24 cellular contexts compared by ENCODE assay signal in the genomic region with DNA sequence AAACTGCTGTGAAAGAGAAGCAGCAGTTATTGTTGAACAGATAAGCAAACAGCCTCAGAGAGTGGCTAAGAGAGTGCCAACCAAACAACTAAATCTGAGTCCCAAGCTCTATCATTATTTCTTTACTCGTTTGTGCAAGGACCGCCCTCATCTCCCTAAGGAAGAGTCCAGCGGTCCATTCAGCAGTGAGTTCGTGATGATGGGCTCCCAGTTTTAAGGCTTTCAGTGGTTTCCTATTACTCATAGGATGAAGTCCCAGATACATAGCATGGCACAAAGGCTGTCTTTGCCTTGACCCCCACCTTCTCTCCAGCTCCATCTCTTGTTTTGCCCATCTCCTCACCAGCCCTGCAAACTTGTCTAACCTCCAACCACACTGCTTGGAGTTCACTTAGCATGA. TPM values are rescaled to one million over a fixed set of nuclear protein-coding genes. Genes with fewer than 3 reads are reported as not detected.
DNase-seq lines count a peak whose midpoint lies in the region; TF ChIP-seq lines count a peak whose summit lies in the region.
"Had no signal": no experiment of that assay in that cellular context is flagged by ENCODE, and none has a peak within 500 bp of the region (broad histone marks: within the 10 kb centered on the region; RNA-seq: fewer than 3 reads in every experiment).

No MANE protein-coding gene starts in this region.

- no TSS peak for BruUV-seq in MCF 10A (replicated peaks; lab: Mats Ljungman, UMichigan)
- no TSS peak for BruUV-seq in mammary epithelial cell (replicated peaks; lab: Mats Ljungman, UMichigan)

- peaks cover 34% of the 10 kb centered on the region for H3K4me1 ChIP-seq in mammary epithelial cell (ENCODE audit: insufficient read depth, low read length)
- H3K4me1 ChIP-seq: BE2C had no signal

- H3K27me3 ChIP-seq in mammary epithelial cell (ENCODE audit: insufficient read depth, low read length) = no peaks in the 10 kb centered on the region
- H3K27me3 ChIP-seq: BE2C had no signal

- POLR2A ChIA-PET in MCF 10A (lab: Yijun Ruan, JAX) (no interaction called here), GM10248 (lab: Yijun Ruan, JAX) (no interaction called here)

- H3K9ac ChIP-seq in mammary epithelial cell (ENCODE audit: insufficient read depth, low read length) = no peak overlapping the region
- H3K9ac ChIP-seq: SK-N-SH had no signal

- DNase-seq in MCF 10A (ENCODE audit: unreplicated experiment) = no peak
- no peak for DNase-seq in mammary epithelial cell
- DNase-seq in EH (ENCODE audit: low read depth) = peak; percentile 29
- peak; percentile 64 for DNase-seq in RPMI7951 (ENCODE audit: low read depth)
- no peak for DNase-seq in osteocyte (ENCODE audit: extremely low spot score, unreplicated experiment)
- no peak for DNase-seq in GM10248 (ENCODE audit: extremely low spot score)
- DNase-seq in OCI-M2 (lab: John Stamatoyannopoulos, UW; ENCODE audit: unreplicated experiment) = no peak
- DNase-seq: ACHN; BE2C; CD8-positive, alpha-beta memory T cell; DMS 273 treated with DMSO at 0.1 percent for 48 hours; DMS79; H7; Karpas-422; NCI-H1694; NCI-H2029 treated with DMSO at 0.1 percent for 48 hours; NCI-H446 treated with DMSO at 0.1 percent for 48 hours; NCI-H526; NCI-H82; NK-92 treated with Interleukin-12 subunit alpha and Interleukin-12 subunit beta, amount 100 ng/mL, for 24 hours; SK-N-SH had no signal

- H3K4me1 Mint-ChIP-seq in MCF 10A (ENCODE audit: insufficient read depth, unreplicated experiment) (peaks cover 41% of the 10 kb centered on the region), osteocyte (ENCODE audit: unreplicated experiment) (peaks cover 37% of the 10 kb centered on the region)
- H3K4me1 Mint-ChIP-seq: CD14-positive monocyte; CD8-positive, alpha-beta memory T cell had no signal

- in situ Hi-C loops in mammary epithelial cell (cut with MboI; ENCODE audit: low sequenced_read_pairs in 2 of 2) = no loop called here

- intact Hi-C loops in MCF 10A (cut with micrococcal nuclease) (no loop called here), mammary epithelial cell (cut with micrococcal nuclease) (no loop called here)

- H3K27ac ChIP-seq in mammary epithelial cell (ENCODE audit: insufficient read depth, low read depth, low read length) = no peak overlapping the region
- H3K27ac ChIP-seq: 22Rv1, HL-60 had no signal

- H4K20me1 ChIP-seq in mammary epithelial cell (ENCODE audit: insufficient read depth, low read length) = no peaks in the 10 kb centered on the region

- H3K9me3 ChIP-seq in mammary epithelial cell (replicated peaks; ENCODE audit: insufficient read depth, low read length) = no peaks in the 10 kb centered on the region
- H3K9me3 ChIP-seq: BE2C, SK-N-SH had no signal

- no peaks in the 10 kb centered on the region for H3K79me2 ChIP-seq in mammary epithelial cell (ENCODE audit: insufficient read depth, low read length)

- CTCF ChIA-PET in MCF 10A (lab: Yijun Ruan, JAX) = interaction anchor here (1.0 kb wide), 1 partner anchor 350 kb away, joined by 3 read pairs; no protein-coding TSS in a partner anchor
- CTCF ChIA-PET in mammary epithelial cell (lab: Charles Lee; ENCODE audit: low non-redundant PET) = no interaction called here
- CTCF ChIA-PET in GM10248 (lab: Yijun Ruan, JAX) = interaction anchor here (1.1 to 1.5 kb wide), 3 partner anchors 16 to 116 kb away, joined by 3 to 5 read pairs (median 3); no protein-coding TSS in a partner anchor

- H3K9me3 Mint-ChIP-seq in MCF 10A (ENCODE audit: unreplicated experiment) (peaks cover 7% of the 10 kb centered on the region), osteocyte (ENCODE audit: unreplicated experiment) (no peaks in the 10 kb centered on the region)

- no peaks in the 10 kb centered on the region for H3K27me3 Mint-ChIP-seq in MCF 10A (ENCODE audit: insufficient read depth, unreplicated experiment)
- H3K27me3 Mint-ChIP-seq in osteocyte (ENCODE audit: unreplicated experiment) = no peaks in the 10 kb centered on the region
- H3K27me3 Mint-ChIP-seq: CD8-positive, alpha-beta memory T cell had no signal

- H3K36me3 Mint-ChIP-seq in MCF 10A (ENCODE audit: insufficient read depth, unreplicated experiment) = peaks cover 4% of the 10 kb centered on the region
- no peaks in the 10 kb centered on the region for H3K36me3 Mint-ChIP-seq in osteocyte (ENCODE audit: unreplicated experiment)
- H3K36me3 Mint-ChIP-seq: CD14-positive monocyte; CD8-positive, alpha-beta memory T cell had no signal

- H3K4me3 ChIP-seq in mammary epithelial cell (replicated peaks in 1 of 3; ENCODE audit: insufficient read depth in 1 of 3, low read depth in 2 of 3, low read length in 3 of 3) = no peak overlapping the region

- H3K4me2 ChIP-seq in mammary epithelial cell (ENCODE audit: insufficient read depth, low read depth, low read length) = no peak overlapping the region

- H3K4me3 Mint-ChIP-seq in MCF 10A (ENCODE audit: unreplicated experiment) (no peak overlapping the region), osteocyte (ENCODE audit: unreplicated experiment) (no peak overlapping the region)
- H3K4me3 Mint-ChIP-seq: CD14-positive monocyte; CD8-positive, alpha-beta memory T cell had no signal

- no peak for TF ChIP-seq CTCF in MCF 10A (IDR thresholded peaks at IDR 0.05; ENCODE audit: unreplicated experiment)
- TF ChIP-seq CTCF in mammary epithelial cell (conservative IDR thresholded peaks at IDR 0.05 in 1 of 2, IDR thresholded peaks at IDR 0.05 in 1 of 2; ENCODE audit: extremely low read depth in 1 of 2, insufficient read depth in 1 of 2, low read depth in 1 of 2, low read length in 2 of 2) = no peak
- TF ChIP-seq CTCF in osteocyte (IDR thresholded peaks at IDR 0.05) = no peak
- no peak for TF ChIP-seq CTCF in GM10248 (IDR thresholded peaks at IDR 0.05; ENCODE audit: control extremely low read depth, extremely low read depth, low read depth, missing control alignments)

- dilution Hi-C loops in mammary epithelial cell (cut with HindIII; ENCODE audit: low sequenced_read_pairs) = no loop called here

- H2AFZ ChIP-seq in mammary epithelial cell (ENCODE audit: low read depth, low read length) = no peak overlapping the region

- 85% methylated on average over 4 of the region's 4 CpGs for WGBS in mammary epithelial cell (ENCODE audit: low coverage, missing lambda C conversion rate)

- H3K36me3 ChIP-seq in mammary epithelial cell (ENCODE audit: insufficient read depth, low read length) = no peaks in the 10 kb centered on the region
- H3K36me3 ChIP-seq: BE2C had no signal

- peak overlapping the region; percentile 54 for H3K27ac Mint-ChIP-seq in MCF 10A (ENCODE audit: low read depth, unreplicated experiment)
- peak overlapping the region; percentile 86 for H3K27ac Mint-ChIP-seq in osteocyte (ENCODE audit: unreplicated experiment)
- H3K27ac Mint-ChIP-seq: CD14-positive monocyte; CD8-positive, alpha-beta memory T cell had no signal

RNA-seq across cellular contexts. Expression of a gene that starts 24.3 kb away (rescaled TPM):
- total RNA-seq in MCF 10A (2022) (0.14 and 0.27 TPM in 2 replicates), mammary epithelial cell (100 to 1,000 TPM in 1 of 2 donors, 10 to 100 TPM in 1; 35.8 to 109 TPM), osteocyte (187 and 193 TPM in 2 replicates)
- polyA plus RNA-seq in mammary epithelial cell = 8.0 TPM
- 112 TPM for polyA minus RNA-seq in mammary epithelial cell
- total RNA-seq in RPMI7951 (2014; rRNA removed; shearing (Covaris generic)) = 17.5 and 19.1 TPM in 2 replicates
- total RNA-seq: CD8-positive, alpha-beta memory T cell had no signal
- polyA plus RNA-seq: CD14-positive monocyte; CD8-positive, alpha-beta memory T cell had no signal

Comparison
In these comparisons a context has a peak if more than half of its experiments do, and no peak if none do; other contexts are left out.
1. RNA of a gene that starts 24.3 kb away (total RNA-seq): 187 to 193 TPM in osteocyte, 35.8 to 109 TPM in mammary epithelial cell and 17.5 to 19.1 TPM in RPMI7951; 0.14 to 0.27 TPM in MCF 10A; every median in the first group is over 10 times any median in the second.
2. DNase-seq: peak in EH (single experiment) and RPMI7951 (single experiment); none in MCF 10A (single experiment), mammary epithelial cell (single experiment), osteocyte (single experiment), GM10248 (single experiment) and OCI-M2 (single experiment).